ENCODE assay signal across 13 cellular contexts in genomic region chr13:77009011-77009410, GRCh38. TPM values are rescaled to one million over a fixed set of nuclear protein-coding genes. Genes with fewer than 3 reads are reported as not detected.
A peak's percentile ranks its signal among the peaks of the same experiment; 100 is the strongest.
DNase-seq lines count a peak whose midpoint lies in the region; ATAC-seq and FAIRE-seq lines count a peak whose summit lies in the region.
"Had no signal": no experiment of that assay in that cellular context is flagged by ENCODE, and none has a peak within 500 bp of the region (broad histone marks: within the 10 kb centered on the region; RNA-seq: fewer than 3 reads in every experiment).

No MANE protein-coding gene starts in this region.

- H3K4me1 Mint-ChIP-seq in activated T-cell treated with anti-CD3 and anti-CD28 coated beads, Interleukin-2, amount 50 U/mL, for 24 hours (ENCODE audit: low read depth) = peaks cover 54% of the 10 kb centered on the region
- H3K4me1 Mint-ChIP-seq in T-helper 17 cell = peaks cover 29% of the 10 kb centered on the region
- H3K4me1 Mint-ChIP-seq in effector memory CD8-positive, alpha-beta T cell (ENCODE audit: low read depth in 2 of 2) = peaks cover 4 to 48% of the 10 kb centered on the region in 2 donors

- no peak overlapping the region for H3K4me3 Mint-ChIP-seq in activated T-cell treated with anti-CD3 and anti-CD28 coated beads, Interleukin-2, amount 50 U/mL, for 24 hours
- H3K4me3 Mint-ChIP-seq in T-helper 17 cell = no peak overlapping the region
- H3K4me3 Mint-ChIP-seq in effector memory CD8-positive, alpha-beta T cell = no peak overlapping the region

- H3K27me3 ChIP-seq in small intestine (ENCODE audit: control insufficient read depth in 2 of 2, insufficient read depth in 2 of 2, low read length in 2 of 2) = no peaks in the 10 kb centered on the region
- H3K27me3 ChIP-seq: breast epithelium, tibial nerve had no signal

- no peaks in the 10 kb centered on the region for H3K9me3 Mint-ChIP-seq in activated T-cell treated with anti-CD3 and anti-CD28 coated beads, Interleukin-2, amount 50 U/mL, for 24 hours
- no peaks in the 10 kb centered on the region for H3K9me3 Mint-ChIP-seq in effector memory CD8-positive, alpha-beta T cell

- FAIRE-seq in small intestine (lab: Jason Lieb, UNC) = peak; percentile 55

- no peaks in the 10 kb centered on the region for H3K27me3 Mint-ChIP-seq in activated T-cell treated with anti-CD3 and anti-CD28 coated beads, Interleukin-2, amount 50 U/mL, for 24 hours
- H3K27me3 Mint-ChIP-seq in T-helper 17 cell = no peaks in the 10 kb centered on the region
- no peaks in the 10 kb centered on the region for H3K27me3 Mint-ChIP-seq in effector memory CD8-positive, alpha-beta T cell

- no peaks in the 10 kb centered on the region for H3K9me3 ChIP-seq in T-helper 17 cell (ENCODE audit: control insufficient read depth, low read length, poor library complexity, severe bottlenecking)
- H3K9me3 ChIP-seq in small intestine (ENCODE audit: control insufficient read depth, low read depth) = no peaks in the 10 kb centered on the region
- H3K9me3 ChIP-seq: breast epithelium, tibial nerve had no signal

- H3K27ac ChIP-seq in small intestine (ENCODE audit: low read depth in 1 of 2, low read length in 1 of 2) = no peak overlapping the region
- H3K27ac ChIP-seq: breast epithelium, VCaP had no signal

- peaks cover 14 to 19% of the 10 kb centered on the region in 2 donors for H3K36me3 ChIP-seq in small intestine (ENCODE audit: control insufficient read depth in 2 of 2, insufficient read depth in 2 of 2, low read length in 2 of 2)
- H3K36me3 ChIP-seq: breast epithelium had no signal

- peaks cover 83% of the 10 kb centered on the region for H3K36me3 Mint-ChIP-seq in activated T-cell treated with anti-CD3 and anti-CD28 coated beads, Interleukin-2, amount 50 U/mL, for 24 hours (ENCODE audit: low read depth)
- peaks cover 2% of the 10 kb centered on the region for H3K36me3 Mint-ChIP-seq in T-helper 17 cell (ENCODE audit: low read depth)
- peaks cover 62% of the 10 kb centered on the region for H3K36me3 Mint-ChIP-seq in effector memory CD8-positive, alpha-beta T cell (ENCODE audit: insufficient read depth)

- 69 to 86% (median 79%) methylated on average over 2 of the region's 2 CpGs for WGBS in small intestine, 3 donors

- ATAC-seq in GM21526 (IDR thresholded peaks at IDR 0.05; ENCODE audit: low FRiP score, unreplicated experiment) (peak; percentile 48), T-helper 17 cell (peak; percentile 30), HG03342 (IDR thresholded peaks at IDR 0.05; ENCODE audit: unreplicated experiment) (no peak)
- no peak for ATAC-seq in effector memory CD8-positive, alpha-beta T cell (replicated peaks)

- DNase-seq in activated T-cell treated with anti-CD3 and anti-CD28 coated beads, Interleukin-2, amount 50 U/mL, for 24 hours = no peak
- no peak for DNase-seq in activated T-cell treated with anti-CD3 and anti-CD28 coated beads, Interleukin-2, amount 50 U/mL, for 48 hours
- DNase-seq in T-helper 17 cell (no peak), small intestine (peak; percentile 27), GOT3 (lab: John Stamatoyannopoulos, UW) (no peak)
- DNase-seq in effector memory CD8-positive, alpha-beta T cell = no peak
- DNase-seq: effector CD8-positive, alpha-beta T cell; NCI-H2171 had no signal

- H3K4me1 ChIP-seq in small intestine (ENCODE audit: control insufficient read depth in 2 of 2, insufficient read depth in 1 of 2, low read depth in 1 of 2, low read length in 1 of 2) = no peaks in the 10 kb centered on the region

- H3K4me3 ChIP-seq in small intestine (ENCODE audit: low read depth in 1 of 2, low read length in 2 of 2) = no peak overlapping the region
- H3K4me3 ChIP-seq: breast epithelium, tibial nerve had no signal

- H3K27ac Mint-ChIP-seq in activated T-cell treated with anti-CD3 and anti-CD28 coated beads, Interleukin-2, amount 50 U/mL, for 24 hours = peak overlapping the region; percentile 80
- peak overlapping the region; percentile 86 for H3K27ac Mint-ChIP-seq in T-helper 17 cell
- no peak overlapping the region for H3K27ac Mint-ChIP-seq in effector memory CD8-positive, alpha-beta T cell

RNA-seq across cellular contexts. Expression of gene CLN5, which starts 17.1 kb away (rescaled TPM):
- 10 to 100 TPM; 21.5 to 32.8 TPM for total RNA-seq in T-helper 17 cell
- polyA plus RNA-seq in small intestine = 10 to 100 TPM in 1 of 3 donors, 1 to 10 TPM in 2; 4.0 to 13.4 (median 9.7) TPM

RNA-seq across cellular contexts. Expression of gene FBXL3, which starts 17.9 kb away (rescaled TPM):
- 10 to 100 TPM; 74.3 to 81.2 TPM for total RNA-seq in T-helper 17 cell
- 10 to 100 TPM; 20.6 to 33.5 (median 28.0) TPM for polyA plus RNA-seq in small intestine

Comparison
In these comparisons a context has a peak if more than half of its experiments do, and no peak if none do; other contexts are left out.
1. H3K27ac Mint-ChIP-seq: peak in activated T-cell treated with anti-CD3 and anti-CD28 coated beads, Interleukin-2, amount 50 U/mL, for 24 hours (single experiment) and T-helper 17 cell (single experiment); none in effector memory CD8-positive, alpha-beta T cell (0 of 2).
2. ATAC-seq: peak in GM21526 (single experiment) and T-helper 17 cell (single experiment); none in HG03342 (single experiment) and effector memory CD8-positive, alpha-beta T cell (single experiment).